ENCODE assay signal across 8 cellular contexts in genomic region chr4:123505077-123505456, GRCh38.
DNase-seq lines count a peak whose midpoint lies in the region; ATAC-seq and TF ChIP-seq lines count a peak whose summit lies in the region.

No MANE protein-coding gene starts in this region.

- H3K27me3 Mint-ChIP-seq in CD8-positive, alpha-beta T cell (ENCODE audit: low read depth), result peaks cover 9% of the 10 kb centered on the region

- intact Hi-C loops in CD8-positive, alpha-beta T cell (cut with DNase I, micrococcal nuclease), result loop anchor here in 1 of 2 experiments (5.0 kb wide), 1 partner anchor 108 kb away; the partner anchor contains the start of gene SPRY1
- intact Hi-C loops in body of pancreas (cut with DNase I), result no loop called here
- intact Hi-C loops in uterus (cut with DNase I; ENCODE audit: low total_unique reads), result no loop called here

- H3K9me3 ChIP-seq in CD8-positive, alpha-beta T cell (ENCODE audit: low read length), result no peaks in the 10 kb centered on the region
- H3K9me3 ChIP-seq in body of pancreas, result no peaks in the 10 kb centered on the region
- no peaks in the 10 kb centered on the region for H3K9me3 ChIP-seq in lung (ENCODE audit: control insufficient read depth in 2 of 2, insufficient read depth in 1 of 2, low read length in 1 of 2)
- no peaks in the 10 kb centered on the region for H3K9me3 ChIP-seq in uterus

- H3K36me3 ChIP-seq in CD8-positive, alpha-beta T cell (ENCODE audit: insufficient read depth, low read length), result no peaks in the 10 kb centered on the region
- H3K36me3 ChIP-seq in body of pancreas (replicated peaks in 1 of 2; ENCODE audit: insufficient read depth in 1 of 2, low read depth in 2 of 2) (no peaks in the 10 kb centered on the region), lung (ENCODE audit: control insufficient read depth in 2 of 2, insufficient read depth in 2 of 2, low read length in 2 of 2) (no peaks in the 10 kb centered on the region), uterus (no peaks in the 10 kb centered on the region)

- TF ChIP-seq CTCF in CD8-positive, alpha-beta T cell (IDR thresholded peaks at IDR 0.05), result no peak
- no peak for TF ChIP-seq CTCF in body of pancreas (IDR thresholded peaks at IDR 0.05)
- no peak for TF ChIP-seq CTCF in lung (IDR thresholded peaks at IDR 0.05; ENCODE audit: control extremely low read depth, extremely low read depth)
- TF ChIP-seq CTCF in uterus (IDR thresholded peaks at IDR 0.05), result no peak

- CTCF ChIA-PET in CD8-positive, alpha-beta T cell (lab: Charles Lee), result no interaction called here

- POLR2A ChIA-PET in CD8-positive, alpha-beta T cell (lab: Charles Lee), result interaction anchor here (1.2 kb wide), 1 partner anchor 109 kb away, joined by 3 read pairs; the partner anchor contains the start of gene SPRY1

- 4 to 13% methylated on average over 11 of the region's 11 CpGs for WGBS in body of pancreas, 2 donors
- WGBS in lung, 2 donors, result 3 to 15% methylated on average over 11 of the region's 11 CpGs

- H3K9me3 Mint-ChIP-seq in CD8-positive, alpha-beta T cell, result no peaks in the 10 kb centered on the region

- no peak for DNase-seq in CD8-positive, alpha-beta T cell
- DNase-seq in body of pancreas (peak in 3 of 4 donors; percentile 21 to 41 (median 25)), lung (ENCODE audit: low spot score) (no peak), uterus (no peak), ecto neural progenitor cell (ENCODE audit: low spot score) (no peak), occipital lobe (lab: John Stamatoyannopoulos, UW) (no peak)

- H3K36me3 Mint-ChIP-seq in CD8-positive, alpha-beta T cell, result no peaks in the 10 kb centered on the region

- TF ChIP-seq POLR2A in body of pancreas (IDR thresholded peaks at IDR 0.05), result no peak
- TF ChIP-seq POLR2A in uterus (IDR thresholded peaks at IDR 0.05), result no peak

- peak overlapping the region; percentile 95 for H3K4me3 Mint-ChIP-seq in CD8-positive, alpha-beta T cell

- H3K4me1 Mint-ChIP-seq in CD8-positive, alpha-beta T cell (ENCODE audit: low read depth), result peaks cover 20% of the 10 kb centered on the region

- no peak overlapping the region for H3K27ac Mint-ChIP-seq in CD8-positive, alpha-beta T cell

- H3K27ac ChIP-seq in CD8-positive, alpha-beta T cell (ENCODE audit: low read depth, low read length), result no peak overlapping the region
- H3K27ac ChIP-seq in body of pancreas (peak overlapping the region in 3 of 4 donors; percentile 51 to 71 (median 60)), lung (ENCODE audit: low read depth in 1 of 2, low read length in 1 of 2) (peak overlapping the region; percentile 28 to 85), uterus (peak overlapping the region; percentile 23 to 67)

- H3K4me1 ChIP-seq in CD8-positive, alpha-beta T cell (ENCODE audit: insufficient read depth, low read length), result peaks cover 7% of the 10 kb centered on the region
- peaks cover 10% of the 10 kb centered on the region for H3K4me1 ChIP-seq in body of pancreas
- peaks cover 0 to 2% of the 10 kb centered on the region in 2 donors for H3K4me1 ChIP-seq in lung (ENCODE audit: control insufficient read depth in 2 of 2, insufficient read depth in 2 of 2, low read length in 2 of 2)
- no peaks in the 10 kb centered on the region for H3K4me1 ChIP-seq in uterus

- H3K4me3 ChIP-seq in CD8-positive, alpha-beta T cell (ENCODE audit: low read depth, low read length), result peak overlapping the region; percentile 55
- peak overlapping the region in 1 of 2 donors; percentile 20 for H3K4me3 ChIP-seq in body of pancreas
- no peak overlapping the region for H3K4me3 ChIP-seq in lung
- H3K4me3 ChIP-seq in uterus, result peak overlapping the region; percentile 11 to 42

- no peaks in the 10 kb centered on the region for H3K27me3 ChIP-seq in CD8-positive, alpha-beta T cell (ENCODE audit: insufficient read depth, low read length)
- H3K27me3 ChIP-seq in body of pancreas (no peaks in the 10 kb centered on the region), lung (ENCODE audit: control insufficient read depth, insufficient read depth) (no peaks in the 10 kb centered on the region), uterus (no peaks in the 10 kb centered on the region)

- no peak for ATAC-seq in CD8-positive, alpha-beta T cell
- ATAC-seq in HG02885 (IDR thresholded peaks at IDR 0.05; ENCODE audit: poor library complexity, unreplicated experiment), result peak; percentile 16
- ATAC-seq in body of pancreas, result peak; percentile 52
- ATAC-seq in lung (ENCODE audit: insufficient read depth, low FRiP score), result no peak
- no peak for ATAC-seq in HG02840 (IDR thresholded peaks at IDR 0.05; ENCODE audit: low FRiP score, unreplicated experiment)

Comparison
In these comparisons a context has a peak if more than half of its experiments do, and no peak if none do; other contexts are left out.
1. ATAC-seq: peak in HG02885 (single experiment) and body of pancreas (single experiment); none in CD8-positive, alpha-beta T cell (single experiment), lung (single experiment) and HG02840 (single experiment).
2. DNase-seq: peak in body of pancreas (3 of 4); none in CD8-positive, alpha-beta T cell (0 of 7), lung (single experiment), uterus (0 of 2), ecto neural progenitor cell (single experiment) and occipital lobe (single experiment).